Comparison of ENCODE assay signal across 19 cellular contexts in the genomic region with DNA sequence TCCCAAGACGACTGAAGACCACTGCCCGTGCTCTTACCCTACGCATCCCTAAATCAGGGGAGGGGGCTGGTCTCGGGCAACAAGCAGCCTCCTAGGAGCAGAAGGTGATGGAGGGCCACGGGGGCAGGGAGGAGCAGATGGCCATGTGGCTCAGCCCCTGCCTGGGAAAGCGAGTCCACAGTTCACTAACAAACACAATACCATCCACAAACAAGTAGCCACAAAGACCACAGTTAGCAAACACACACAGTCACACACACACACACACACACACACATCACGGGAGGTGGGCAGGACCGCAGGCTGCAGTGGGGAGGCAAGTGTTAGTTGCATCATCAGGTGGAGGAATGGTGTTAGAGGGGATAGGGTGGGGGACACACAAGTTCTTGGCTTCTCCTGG. TPM values are rescaled to one million over a fixed set of nuclear protein-coding genes. Genes with fewer than 3 reads are reported as not detected.
DNase-seq lines count a peak whose midpoint lies in the region; ATAC-seq and TF ChIP-seq lines count a peak whose summit lies in the region.
"Had no signal": no experiment of that assay in that cellular context is flagged by ENCODE, and none has a peak within 500 bp of the region (broad histone marks: within the 10 kb centered on the region; RNA-seq: fewer than 3 reads in every experiment).

No MANE protein-coding gene starts in this region.

- H3K27me3 ChIP-seq in esophagus muscularis mucosa: peaks cover 0 to 6% (median 0%) of the 10 kb centered on the region in 4 donors
- no peaks in the 10 kb centered on the region for H3K27me3 ChIP-seq in effector memory CD4-positive, alpha-beta T cell (replicated peaks; ENCODE audit: control insufficient read depth, insufficient read depth, low read length, poor library complexity, severe bottlenecking)
- H3K27me3 ChIP-seq: adrenal gland had no signal

- TF ChIP-seq POLR2A in esophagus muscularis mucosa (IDR thresholded peaks at IDR 0.05; ENCODE audit: low read depth): no peak

- no peaks in the 10 kb centered on the region for H3K9me3 Mint-ChIP-seq in central memory CD8-positive, alpha-beta T cell
- no peaks in the 10 kb centered on the region for H3K9me3 Mint-ChIP-seq in natural killer cell treated with Interleukin-12 subunit alpha and Interleukin-12 subunit beta and Interleukin-15 and Interleukin-18, amount 100 ng/mL, for 72 hours
- no peaks in the 10 kb centered on the region for H3K9me3 Mint-ChIP-seq in MCF 10A (ENCODE audit: unreplicated experiment)
- H3K9me3 Mint-ChIP-seq: GM23338; T-helper 1 cell treated with Interleukin-12 subunit alpha and Interleukin-12 subunit beta and Interleukin-4 antibody, amounts not matched to agents 30 μg/mL and 1 μg/mL, for 36 hours; WTC11 had no signal

- DNase-seq in cardiac septum (ENCODE audit: low spot score) (peak; percentile 67), left ventricle myocardium superior (no peak), MCF 10A (ENCODE audit: unreplicated experiment) (no peak), esophagus muscularis mucosa (ENCODE audit: extremely low spot score) (no peak)
- no peak for DNase-seq in central memory CD8-positive, alpha-beta T cell (ENCODE audit: low spot score in 2 of 2)
- DNase-seq in natural killer cell treated with Interleukin-12 subunit alpha and Interleukin-12 subunit beta and Interleukin-15 and Interleukin-18, amount 100 ng/mL, for 72 hours (ENCODE audit: low spot score): no peak
- no peak for DNase-seq in effector memory CD4-positive, alpha-beta T cell
- DNase-seq: central memory CD4-positive, alpha-beta T cell; foreskin keratinocyte; NCI-H146; NCI-H446; SHP77 had no signal

- peak overlapping the region; percentile 65 for H3K27ac Mint-ChIP-seq in central memory CD8-positive, alpha-beta T cell (ENCODE audit: low read depth)
- peak overlapping the region in 1 of 2 donors; percentile 37 for H3K27ac Mint-ChIP-seq in natural killer cell treated with Interleukin-12 subunit alpha and Interleukin-12 subunit beta and Interleukin-15 and Interleukin-18, amount 100 ng/mL, for 72 hours
- no peak overlapping the region for H3K27ac Mint-ChIP-seq in MCF 10A (ENCODE audit: low read depth, unreplicated experiment)
- H3K27ac Mint-ChIP-seq: GM23338; T-helper 1 cell treated with Interleukin-12 subunit alpha and Interleukin-12 subunit beta and Interleukin-4 antibody, amounts not matched to agents 30 μg/mL and 1 μg/mL, for 36 hours; WTC11 had no signal

- peaks cover 0 to 17% (median 10%) of the 10 kb centered on the region in 4 donors for H3K4me1 ChIP-seq in esophagus muscularis mucosa
- no peaks in the 10 kb centered on the region for H3K4me1 ChIP-seq in effector memory CD4-positive, alpha-beta T cell (ENCODE audit: control insufficient read depth, insufficient read depth, low read length, poor library complexity, severe bottlenecking)
- H3K4me1 ChIP-seq: foreskin keratinocyte had no signal

- TF ChIP-seq EP300 in esophagus muscularis mucosa (IDR thresholded peaks at IDR 0.05): no peak

- peaks cover 10% of the 10 kb centered on the region for H3K27me3 Mint-ChIP-seq in central memory CD8-positive, alpha-beta T cell
- H3K27me3 Mint-ChIP-seq in natural killer cell treated with Interleukin-12 subunit alpha and Interleukin-12 subunit beta and Interleukin-15 and Interleukin-18, amount 100 ng/mL, for 72 hours: no peaks in the 10 kb centered on the region
- peaks cover 32% of the 10 kb centered on the region for H3K27me3 Mint-ChIP-seq in MCF 10A (ENCODE audit: insufficient read depth, unreplicated experiment)

- peaks cover 3% of the 10 kb centered on the region for H3K36me3 Mint-ChIP-seq in central memory CD8-positive, alpha-beta T cell (ENCODE audit: insufficient read depth)
- no peaks in the 10 kb centered on the region for H3K36me3 Mint-ChIP-seq in natural killer cell treated with Interleukin-12 subunit alpha and Interleukin-12 subunit beta and Interleukin-15 and Interleukin-18, amount 100 ng/mL, for 72 hours
- peaks cover 6% of the 10 kb centered on the region for H3K36me3 Mint-ChIP-seq in MCF 10A (ENCODE audit: insufficient read depth, unreplicated experiment)
- H3K36me3 Mint-ChIP-seq: WTC11 had no signal

- WGBS in esophagus muscularis mucosa: 70% methylated on average over 8 of the region's 8 CpGs

- CTCF ChIA-PET in MCF 10A (lab: Yijun Ruan, JAX): interaction anchor here (0.6 to 1.0 kb wide), 3 partner anchors 16 to 120 kb away, joined by 3 to 4 read pairs (median 3); no protein-coding TSS in a partner anchor

- no peak for ATAC-seq in left ventricle myocardium superior
- no peak for ATAC-seq in central memory CD8-positive, alpha-beta T cell (replicated peaks; ENCODE audit: extremely low read depth, poor library complexity, severe bottlenecking)
- ATAC-seq in natural killer cell treated with Interleukin-12 subunit alpha and Interleukin-12 subunit beta and Interleukin-15 and Interleukin-18, amount 100 ng/mL, for 72 hours: peak in 1 of 2 donors; percentile 32
- no peak for ATAC-seq in HG03045 (IDR thresholded peaks at IDR 0.05; ENCODE audit: unreplicated experiment)
- ATAC-seq: foreskin keratinocyte, GM23338, WTC11 had no signal

- peaks cover 21% of the 10 kb centered on the region for H3K4me1 Mint-ChIP-seq in central memory CD8-positive, alpha-beta T cell
- peaks cover 10 to 19% of the 10 kb centered on the region in 2 donors for H3K4me1 Mint-ChIP-seq in natural killer cell treated with Interleukin-12 subunit alpha and Interleukin-12 subunit beta and Interleukin-15 and Interleukin-18, amount 100 ng/mL, for 72 hours (ENCODE audit: low read depth in 2 of 2)
- H3K4me1 Mint-ChIP-seq in MCF 10A (ENCODE audit: insufficient read depth, unreplicated experiment): no peaks in the 10 kb centered on the region

- no peak for TF ChIP-seq CTCF in MCF 10A (IDR thresholded peaks at IDR 0.05; ENCODE audit: unreplicated experiment)
- TF ChIP-seq CTCF in esophagus muscularis mucosa (IDR thresholded peaks at IDR 0.05): no peak

- H3K36me3 ChIP-seq in esophagus muscularis mucosa: peaks cover 0 to 41% (median 31%) of the 10 kb centered on the region in 4 donors
- H3K36me3 ChIP-seq in effector memory CD4-positive, alpha-beta T cell (ENCODE audit: control insufficient read depth, insufficient read depth, low read length): no peaks in the 10 kb centered on the region

- peak overlapping the region; percentile 48 for H3K4me3 Mint-ChIP-seq in central memory CD8-positive, alpha-beta T cell
- H3K4me3 Mint-ChIP-seq in natural killer cell treated with Interleukin-12 subunit alpha and Interleukin-12 subunit beta and Interleukin-15 and Interleukin-18, amount 100 ng/mL, for 72 hours: peak overlapping the region; percentile 25
- no peak overlapping the region for H3K4me3 Mint-ChIP-seq in MCF 10A (ENCODE audit: unreplicated experiment)
- H3K4me3 Mint-ChIP-seq: GM23338; T-helper 1 cell treated with Interleukin-12 subunit alpha and Interleukin-12 subunit beta and Interleukin-4 antibody, amounts not matched to agents 30 μg/mL and 1 μg/mL, for 36 hours; WTC11 had no signal

- no peaks in the 10 kb centered on the region for H3K9me3 ChIP-seq in esophagus muscularis mucosa
- H3K9me3 ChIP-seq in effector memory CD4-positive, alpha-beta T cell (ENCODE audit: control insufficient read depth, low read length): no peaks in the 10 kb centered on the region
- H3K9me3 ChIP-seq: adrenal gland had no signal

- no peak overlapping the region for H3K27ac ChIP-seq in esophagus muscularis mucosa (replicated peaks in 1 of 4)
- no peak overlapping the region for H3K27ac ChIP-seq in effector memory CD4-positive, alpha-beta T cell (ENCODE audit: insufficient read depth, low read length, poor library complexity, severe bottlenecking)
- H3K27ac ChIP-seq: adrenal gland, foreskin keratinocyte had no signal

- H3K4me3 ChIP-seq in esophagus muscularis mucosa: no peak overlapping the region
- no peak overlapping the region for H3K4me3 ChIP-seq in effector memory CD4-positive, alpha-beta T cell (ENCODE audit: insufficient read depth, low read depth, low read length, poor library complexity, severe bottlenecking)
- H3K4me3 ChIP-seq: adrenal gland, GM23338 had no signal

- no TSS peak for BruUV-seq in MCF 10A (replicated peaks; lab: Mats Ljungman, UMichigan)

- POLR2A ChIA-PET in MCF 10A (lab: Yijun Ruan, JAX): no interaction called here

- intact Hi-C loops in cardiac septum (cut with DNase I) (no loop called here), left ventricle myocardium superior (cut with micrococcal nuclease) (no loop called here), MCF 10A (cut with micrococcal nuclease) (no loop called here), esophagus muscularis mucosa (cut with DNase I) (no loop called here)

RNA-seq across cellular contexts. Expression of a gene that starts 13.2 kb away (rescaled TPM):
- 1.6 TPM for total RNA-seq in cardiac septum
- 1.4 TPM for total RNA-seq in left ventricle myocardium superior
- total RNA-seq in natural killer cell treated with Interleukin-12 subunit alpha and Interleukin-12 subunit beta and Interleukin-15 and Interleukin-18, amount 100 ng/mL, for 72 hours: 1 to 10 TPM in 1 of 2 donors, under 1 TPM in 1; 0.14 to 1.5 TPM
- total RNA-seq in MCF 10A (2022): not detected in 2 replicates
- total RNA-seq in esophagus muscularis mucosa: 1 to 10 TPM in 3 of 4 donors, under 1 TPM in 1; 0.52 to 5.8 (median 3.7) TPM
- total RNA-seq: foreskin keratinocyte, LHCN-M2 had no signal

RNA-seq across cellular contexts. Expression of a gene that starts 38.7 kb away (rescaled TPM):
- total RNA-seq in cardiac septum: 28.0 TPM
- 35.4 TPM for total RNA-seq in left ventricle myocardium superior
- total RNA-seq in natural killer cell treated with Interleukin-12 subunit alpha and Interleukin-12 subunit beta and Interleukin-15 and Interleukin-18, amount 100 ng/mL, for 72 hours: not detected
- not detected in 2 replicates for total RNA-seq in MCF 10A (2022)
- 100 to 1,000 TPM in 2 of 4 donors, 10 to 100 TPM in 2; 78.9 to 105 (median 91.5) TPM for total RNA-seq in esophagus muscularis mucosa
- total RNA-seq: foreskin keratinocyte had no signal

RNA-seq across cellular contexts. Expression of a gene that starts 40.8 kb away (rescaled TPM):
- total RNA-seq in cardiac septum (1.2 TPM), left ventricle myocardium superior (1.2 TPM), MCF 10A (2022) (not detected in 2 replicates), esophagus muscularis mucosa (1 to 10 TPM in 2 of 4 donors, under 1 TPM in 2; 0.50 to 5.8 (median 1.2) TPM)
- under 1 TPM in 1 of 2 donors, not detected in 1; 0.08 TPM for total RNA-seq in natural killer cell treated with Interleukin-12 subunit alpha and Interleukin-12 subunit beta and Interleukin-15 and Interleukin-18, amount 100 ng/mL, for 72 hours
- total RNA-seq: foreskin keratinocyte, LHCN-M2, pulmonary artery endothelial cell had no signal

Comparison
In these comparisons a context has a peak if more than half of its experiments do, and no peak if none do; other contexts are left out.
1. RNA of a gene that starts 38.7 kb away (total RNA-seq): 78.9 to 105 TPM in esophagus muscularis mucosa, 35.4 TPM in left ventricle myocardium superior (single experiment) and 28.0 TPM in cardiac septum (single experiment); not detected in natural killer cell treated with Interleukin-12 subunit alpha and Interleukin-12 subunit beta and Interleukin-15 and Interleukin-18, amount 100 ng/mL, for 72 hours and not detected in MCF 10A; every median in the first group is over 10 times any median in the second.